In the genomic region with DNA sequence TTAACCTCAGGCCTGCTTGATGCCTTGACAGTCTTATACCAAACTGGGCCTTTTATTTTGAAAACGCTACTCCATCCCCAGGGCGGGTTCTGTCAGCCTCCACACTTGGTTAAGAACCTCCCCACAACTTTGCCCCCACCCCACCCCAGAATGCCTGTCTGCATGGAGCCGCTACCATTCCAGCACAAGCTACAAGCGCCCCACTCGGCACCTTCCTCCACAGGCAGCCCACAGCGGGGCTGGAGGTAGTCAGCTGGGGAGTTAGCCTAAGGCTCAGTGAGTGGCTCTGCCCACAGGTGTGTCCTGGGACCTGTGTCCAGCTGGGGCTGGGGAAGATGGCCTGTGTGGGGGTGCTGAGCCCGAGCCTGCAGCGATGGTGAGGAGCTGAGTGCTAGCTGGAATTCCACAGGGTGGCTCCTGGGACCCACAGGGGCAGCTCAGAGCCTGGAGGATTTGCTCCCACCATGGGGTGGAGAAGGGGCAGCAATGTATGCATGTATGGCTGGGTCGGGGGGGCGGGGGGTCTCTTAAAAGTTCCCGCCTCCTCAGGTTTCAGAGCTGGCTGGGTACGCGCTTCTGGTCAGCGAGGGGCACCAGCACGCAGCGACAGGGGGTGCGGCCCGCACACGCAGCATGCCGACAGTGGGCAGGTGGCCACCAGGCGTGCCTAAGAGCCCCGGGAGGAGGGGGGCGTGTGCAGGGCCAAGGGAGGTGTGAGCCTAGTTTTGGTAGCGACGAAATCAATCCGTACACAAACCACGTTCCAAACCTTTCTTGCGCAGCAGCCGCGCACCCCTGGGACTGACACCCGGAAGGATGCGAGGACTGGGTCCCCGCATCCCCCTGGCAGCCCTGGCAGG, we compare ENCODE assay signal across 9 cellular contexts. TPM values are rescaled to one million over a fixed set of nuclear protein-coding genes. Genes with fewer than 3 reads are reported as not detected.
A peak's percentile ranks its signal among the peaks of the same experiment; 100 is the strongest.
DNase-seq lines count a peak whose midpoint lies in the region; ATAC-seq and TF ChIP-seq lines count a peak whose summit lies in the region.
"Had no signal": no experiment of that assay in that cellular context is flagged by ENCODE, and none has a peak within 500 bp of the region (broad histone marks: within the 10 kb centered on the region; RNA-seq: fewer than 3 reads in every experiment).

No MANE protein-coding gene starts in this region.

- H3K9ac ChIP-seq in stomach smooth muscle (ENCODE audit: low read length in 2 of 2): peak overlapping the region in 1 of 2 donors; percentile 51

- peaks cover 2% of the 10 kb centered on the region for H3K27me3 ChIP-seq in kidney epithelial cell (ENCODE audit: control insufficient read depth, insufficient read depth, low read length)
- H3K27me3 ChIP-seq in stomach smooth muscle (ENCODE audit: control insufficient read depth in 1 of 2, insufficient read depth in 2 of 2, low read length in 2 of 2): peaks cover 0 to 17% of the 10 kb centered on the region in 2 donors

- H3K9me3 ChIP-seq in stomach smooth muscle (ENCODE audit: control insufficient read depth in 2 of 2, low read length in 2 of 2): no peaks in the 10 kb centered on the region

- H3K36me3 ChIP-seq in kidney epithelial cell (ENCODE audit: control insufficient read depth, insufficient read depth, low read length): no peaks in the 10 kb centered on the region
- H3K36me3 ChIP-seq in stomach smooth muscle (ENCODE audit: control insufficient read depth in 2 of 2, insufficient read depth in 2 of 2, low read length in 2 of 2): no peaks in the 10 kb centered on the region

- peaks cover 13% of the 10 kb centered on the region for H3K4me1 ChIP-seq in stomach smooth muscle (ENCODE audit: control insufficient read depth, insufficient read depth, low read length)

- in situ Hi-C loops in astrocyte of the cerebellum (cut with HindIII; ENCODE audit: low sequenced_read_pairs): no loop called here
- in situ Hi-C loops in G401 (cut with HindIII; ENCODE audit: low sequenced_read_pairs): no loop called here

- no peak for TF ChIP-seq CTCF in astrocyte of the cerebellum (IDR thresholded peaks at IDR 0.05; ENCODE audit: low read depth, low read length, missing control alignments)
- TF ChIP-seq CTCF in kidney epithelial cell (IDR thresholded peaks at IDR 0.05; ENCODE audit: insufficient read depth, low read length, poor library complexity, severe bottlenecking): peak; percentile 6

- peak overlapping the region; percentile 64 for H3K4me3 ChIP-seq in astrocyte of the cerebellum (ENCODE audit: low read depth, low read length)
- peak overlapping the region; percentile 59 for H3K4me3 ChIP-seq in kidney epithelial cell (ENCODE audit: low read depth, low read length)
- H3K4me3 ChIP-seq in stomach smooth muscle (ENCODE audit: low read length in 2 of 2): peak overlapping the region; percentile 49 to 76

- no peak for ATAC-seq in GM19351 (IDR thresholded peaks at IDR 0.05; ENCODE audit: unreplicated experiment)

- DNase-seq in NCI-H1417 (lab: John Stamatoyannopoulos, UW) (peak in 2 of 3 experiments; percentile 60 to 61), NCI-H1417 treated with DMSO at 0.1 percent for 48 hours (lab: John Stamatoyannopoulos, UW) (no peak), astrocyte of the cerebellum (ENCODE audit: low read depth) (no peak), kidney epithelial cell (ENCODE audit: low read depth) (no peak), G401 (ENCODE audit: low spot score) (no peak), SKM-1 treated with dmso at 0.1 percent for 144 hours (lab: John Stamatoyannopoulos, UW; ENCODE audit: unreplicated experiment) (no peak)

- H3K27ac ChIP-seq in stomach smooth muscle (ENCODE audit: low read length): no peak overlapping the region

RNA-seq across cellular contexts. Expression of a gene that starts 0.9 kb away (rescaled TPM):
- total RNA-seq in kidney epithelial cell: 19.0 and 29.5 TPM in 2 replicates
- 11.9 and 15.8 TPM in 2 replicates for total RNA-seq in G401 (2014; rRNA removed; shearing (Covaris generic))

RNA-seq across cellular contexts. Expression of a gene that starts 15.2 kb away (rescaled TPM):
- total RNA-seq in kidney epithelial cell: 5.2 and 9.1 TPM in 2 replicates
- total RNA-seq in G401 (2014; rRNA removed; shearing (Covaris generic)): not detected in 2 replicates
- total RNA-seq: T-helper 2 cell treated with Interferon-gamma antibody and Interleukin-4, amounts not matched to agents 100 ng/mL and 5 ng/mL, for 36 hours had no signal

RNA-seq across cellular contexts. Expression of a gene that starts 45.4 kb away (rescaled TPM):
- 3.9 and 8.8 TPM in 2 replicates for total RNA-seq in kidney epithelial cell
- 0.25 TPM in 1 of 2 replicates, not detected in the other for total RNA-seq in G401 (2014; rRNA removed; shearing (Covaris generic))
- total RNA-seq: T-helper 2 cell treated with Interferon-gamma antibody and Interleukin-4, amounts not matched to agents 100 ng/mL and 5 ng/mL, for 36 hours had no signal

Comparison
In these comparisons a context has a peak if more than half of its experiments do, and no peak if none do; other contexts are left out.
1. DNase-seq: peak in NCI-H1417 (2 of 3); none in NCI-H1417 treated with DMSO at 0.1 percent for 48 hours (single experiment), astrocyte of the cerebellum (single experiment), kidney epithelial cell (single experiment), G401 (single experiment) and SKM-1 treated with dmso at 0.1 percent for 144 hours (single experiment).
2. Peak in every context shown above with its lines, with median percentiles within 50 percentile points of each other: H3K4me3 ChIP-seq.